16 cellular contexts compared by ENCODE assay signal in the genomic region with DNA sequence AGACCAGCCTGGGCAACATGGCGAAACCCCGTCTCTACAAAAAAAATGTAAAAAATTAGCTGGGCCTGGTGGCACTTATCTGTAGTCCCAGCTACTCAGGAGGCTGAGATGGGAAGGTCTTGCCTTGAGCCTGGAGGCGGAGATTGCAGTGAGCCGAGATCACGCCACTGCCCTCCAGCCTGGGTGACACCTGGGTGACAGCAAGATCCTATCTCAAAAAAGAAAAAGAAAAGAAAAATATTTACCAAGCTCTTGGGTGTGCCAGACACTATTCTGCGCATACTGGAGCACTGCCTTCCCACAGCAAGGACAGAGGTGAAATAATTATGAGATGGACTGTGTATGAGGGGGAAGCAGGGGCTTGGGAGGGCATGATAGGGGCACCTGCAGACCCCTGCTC. TPM values are rescaled to one million over a fixed set of nuclear protein-coding genes. Genes with fewer than 3 reads are reported as not detected.
DNase-seq lines count a peak whose midpoint lies in the region; ATAC-seq lines count a peak whose summit lies in the region.
"Had no signal": no experiment of that assay in that cellular context is flagged by ENCODE, and none has a peak within 500 bp of the region (broad histone marks: within the 10 kb centered on the region; RNA-seq: fewer than 3 reads in every experiment).

No MANE protein-coding gene starts in this region.

- peaks cover 96% of the 10 kb centered on the region for H3K36me3 Mint-ChIP-seq in activated T-cell treated with anti-CD3 and anti-CD28 coated beads, Interleukin-2, amount 50 U/mL, for 24 hours (ENCODE audit: low read depth)

- H3K9ac ChIP-seq in adipocyte (ENCODE audit: low read length) = peak overlapping the region; percentile 63
- H3K9ac ChIP-seq in subcutaneous abdominal adipose tissue (ENCODE audit: low read length in 5 of 5) = peak overlapping the region in 3 of 5 donors; percentile 6 to 65 (median 43)

- H3K4me1 Mint-ChIP-seq in activated T-cell treated with anti-CD3 and anti-CD28 coated beads, Interleukin-2, amount 50 U/mL, for 24 hours (ENCODE audit: low read depth) = peaks cover 23% of the 10 kb centered on the region

- H3K9me3 ChIP-seq in adipocyte (ENCODE audit: control insufficient read depth, low read length) = no peaks in the 10 kb centered on the region
- no peaks in the 10 kb centered on the region for H3K9me3 ChIP-seq in subcutaneous abdominal adipose tissue (ENCODE audit: control insufficient read depth in 5 of 5, low read length in 5 of 5)

- no peaks in the 10 kb centered on the region for H3K27me3 ChIP-seq in adipocyte (replicated peaks; ENCODE audit: control insufficient read depth, insufficient read depth, low read length)
- no peaks in the 10 kb centered on the region for H3K27me3 ChIP-seq in subcutaneous abdominal adipose tissue (ENCODE audit: control insufficient read depth in 5 of 5, insufficient read depth in 4 of 5, low read length in 5 of 5)

- peak overlapping the region; percentile 72 for H3K27ac ChIP-seq in subcutaneous abdominal adipose tissue (ENCODE audit: low read depth, low read length)

- DNase-seq in activated T-cell treated with anti-CD3 and anti-CD28 coated beads, Interleukin-2, amount 50 U/mL, for 24 hours = no peak
- DNase-seq in activated T-cell treated with anti-CD3 and anti-CD28 coated beads for 4 hours (no peak), adipocyte (ENCODE audit: low read depth) (no peak), mucosa of gallbladder (ENCODE audit: low spot score) (peak; percentile 33)
- DNase-seq: activated effector memory CD4-positive, alpha-beta T cell treated with anti-CD3 and anti-CD28 coated beads, Interleukin-2, amount 50 U/mL, for 16 hours; DMS153; endodermal cell; NCI-H82; PC-3; T-helper 9 cell had no signal

- H3K4me1 ChIP-seq in adipocyte (ENCODE audit: control insufficient read depth, insufficient read depth, low read length) (peaks cover 25% of the 10 kb centered on the region), subcutaneous abdominal adipose tissue (ENCODE audit: control insufficient read depth in 5 of 5, insufficient read depth in 5 of 5, low read length in 5 of 5) (peaks cover 0 to 24% (median 19%) of the 10 kb centered on the region in 5 donors)

- H3K9me3 Mint-ChIP-seq in activated T-cell treated with anti-CD3 and anti-CD28 coated beads, Interleukin-2, amount 50 U/mL, for 24 hours = no peaks in the 10 kb centered on the region
- H3K9me3 Mint-ChIP-seq: endodermal cell had no signal

- H3K4me3 ChIP-seq in adipocyte (ENCODE audit: low read length) (peak overlapping the region; percentile 35), subcutaneous abdominal adipose tissue (ENCODE audit: low read depth in 1 of 5, low read length in 5 of 5) (peak overlapping the region in 1 of 5 donors; percentile 48)

- no peaks in the 10 kb centered on the region for H3K27me3 Mint-ChIP-seq in activated T-cell treated with anti-CD3 and anti-CD28 coated beads, Interleukin-2, amount 50 U/mL, for 24 hours

- H3K27ac Mint-ChIP-seq in activated T-cell treated with anti-CD3 and anti-CD28 coated beads, Interleukin-2, amount 50 U/mL, for 24 hours = peak overlapping the region; percentile 69

- ATAC-seq in GM19455 (IDR thresholded peaks at IDR 0.05; ENCODE audit: unreplicated experiment) = no peak
- ATAC-seq in GM21723 (IDR thresholded peaks at IDR 0.05; ENCODE audit: unreplicated experiment) = no peak
- ATAC-seq in GM19351 (IDR thresholded peaks at IDR 0.05; ENCODE audit: unreplicated experiment) = no peak
- ATAC-seq: activated CD4-positive, CD25-positive, alpha-beta regulatory T cell treated with anti-CD3 and anti-CD28 coated beads, Interleukin-2, amount 50 U/mL, for 24 hours; PC-3; sciatic nerve had no signal

- H3K36me3 ChIP-seq in adipocyte (ENCODE audit: control insufficient read depth, insufficient read depth, low read length, severe bottlenecking) (peaks cover 58% of the 10 kb centered on the region), subcutaneous abdominal adipose tissue (ENCODE audit: control insufficient read depth in 5 of 5, insufficient read depth in 5 of 5, low read length in 5 of 5) (peaks cover 9 to 69% (median 43%) of the 10 kb centered on the region in 5 donors)

- H3K4me3 Mint-ChIP-seq in activated T-cell treated with anti-CD3 and anti-CD28 coated beads, Interleukin-2, amount 50 U/mL, for 24 hours = no peak overlapping the region
- H3K4me3 Mint-ChIP-seq: endodermal cell had no signal

RNA-seq across cellular contexts. Expression of a gene that starts 19.6 kb away (rescaled TPM):
- total RNA-seq in mucosa of gallbladder = 35.4 TPM

RNA-seq across cellular contexts. Expression of a gene that starts 19.8 kb away (rescaled TPM):
- total RNA-seq in mucosa of gallbladder = 11.9 TPM

RNA-seq across cellular contexts. Expression of a gene that starts 50.1 kb away (rescaled TPM):
- 59.6 TPM for total RNA-seq in mucosa of gallbladder
